8 cellular contexts compared by ENCODE assay signal in genomic region chr12:27581843-27582242, GRCh38. TPM values are rescaled to one million over a fixed set of nuclear protein-coding genes. Genes with fewer than 3 reads are reported as not detected.
DNase-seq lines count a peak whose midpoint lies in the region; ATAC-seq and TF ChIP-seq lines count a peak whose summit lies in the region.
"Not testable (repeated sequence)": the region's sequence is repeated elsewhere in the genome, so short reads cannot be mapped to it uniquely, and the experiment has no call there.

No MANE protein-coding gene starts in this region.

- TF ChIP-seq RAD21 in IMR-90 (IDR thresholded peaks at IDR 0.05; ENCODE audit: low read length) = not testable (repeated sequence)

- H2BK120ac ChIP-seq in IMR-90 (ENCODE audit: low read depth, low read length) = not testable (repeated sequence)

- H2BK20ac ChIP-seq in IMR-90 (ENCODE audit: low read depth, low read length) = peak overlapping the region; percentile 54; the same call in 1 of the 2 replicates

- peak overlapping the region in 1 of 2 experiments; percentile 61; a peak in 1 of 4 replicates for H4K8ac ChIP-seq in IMR-90 (ENCODE audit: low read depth in 2 of 2, low read length in 2 of 2)

- not testable (repeated sequence) for BruUV-seq in IMR-90 (replicated peaks; lab: Mats Ljungman, UMichigan); mammary epithelial cell (replicated peaks; lab: Mats Ljungman, UMichigan)

- POLR2A ChIA-PET in IMR-90 (lab: Charles Lee; ENCODE audit: unreplicated experiment) = not testable (repeated sequence)

- not testable (repeated sequence) for H4K20me1 ChIP-seq in IMR-90 (ENCODE audit: insufficient read depth, low read length); mammary epithelial cell (ENCODE audit: insufficient read depth, low read length)

- not testable (repeated sequence) for H3K4ac ChIP-seq in IMR-90 (ENCODE audit: low read depth, low read length)

- H3K27ac ChIP-seq in IMR-90 (ENCODE audit: insufficient read depth, low read length) = not testable (repeated sequence)
- H3K27ac ChIP-seq in mammary epithelial cell (ENCODE audit: insufficient read depth, low read depth, low read length) = peak overlapping the region; percentile 89
- H3K27ac ChIP-seq in left ventricle myocardium inferior (replicated peaks) = peak overlapping the region; percentile 89
- peak overlapping the region in 5 of 8 donors; percentile 41 to 80 (median 71) for H3K27ac ChIP-seq in spleen
- peak overlapping the region; percentile 27 to 38 for H3K27ac ChIP-seq in uterus

- peaks cover 47 to 81% of the 10 kb centered on the region in 2 experiments for H3K79me1 ChIP-seq in IMR-90 (ENCODE audit: low read depth in 1 of 2, low read length in 2 of 2)

- H3K27me3 Mint-ChIP-seq in nephron (ENCODE audit: low read depth) = not testable (repeated sequence)

- H2AK9ac ChIP-seq in IMR-90 (replicated peaks; ENCODE audit: low read depth, low read length, poor library complexity) = not testable (repeated sequence)

- intact Hi-C loops in IMR-90 (cut with micrococcal nuclease); mammary epithelial cell (cut with micrococcal nuclease); left ventricle myocardium inferior (cut with micrococcal nuclease); spleen (cut with DNase I; ENCODE audit: low total_unique reads); uterus (cut with DNase I; ENCODE audit: low total_unique reads): not testable (repeated sequence)

- H2AFZ ChIP-seq in IMR-90 (replicated peaks; ENCODE audit: low read length, poor library complexity); mammary epithelial cell (ENCODE audit: low read depth, low read length): not testable (repeated sequence)

- not testable (repeated sequence) for H2BK5ac ChIP-seq in IMR-90 (ENCODE audit: low read depth, low read length, poor library complexity, severe bottlenecking)

- not testable (repeated sequence) for H3K27me3 ChIP-seq in IMR-90 (ENCODE audit: control insufficient read depth, insufficient read depth, low read length); mammary epithelial cell (ENCODE audit: insufficient read depth, low read length); left ventricle myocardium inferior (ENCODE audit: low read depth); spleen (replicated peaks in 1 of 7); uterus

- not testable (repeated sequence) for H3K4me3 ChIP-seq in AG10803 (ENCODE audit: low read length); IMR-90 (ENCODE audit: insufficient read depth, low read depth, low read length); mammary epithelial cell (replicated peaks in 1 of 3; ENCODE audit: insufficient read depth in 1 of 3, low read depth in 2 of 3, low read length in 3 of 3); left ventricle myocardium inferior; spleen; uterus

- 0 out of 2 replicates have a peak overlapping the region, but pooled peaks have one; percentile 19 for H3K14ac ChIP-seq in IMR-90 (replicated peaks; ENCODE audit: low read depth, low read length)

- CTCF ChIA-PET in IMR-90 (lab: Yijun Ruan, JAX) = interaction anchor here (0.6 kb wide), 1 partner anchor 29 kb away, joined by 3 read pairs; no protein-coding TSS in a partner anchor
- CTCF ChIA-PET in mammary epithelial cell (lab: Charles Lee; ENCODE audit: low non-redundant PET) = not testable (repeated sequence)

- not testable (repeated sequence) for H3K4me1 ChIP-seq in IMR-90 (ENCODE audit: control insufficient read depth, insufficient read depth, low read length); uterus
- H3K4me1 ChIP-seq in mammary epithelial cell (ENCODE audit: insufficient read depth, low read length) (peaks cover 67% of the 10 kb centered on the region), left ventricle myocardium inferior (peaks cover 99% of the 10 kb centered on the region), spleen (peaks cover 5 to 61% (median 29%) of the 10 kb centered on the region in 6 donors)

- not testable (repeated sequence) for H3K4me2 ChIP-seq in IMR-90 (ENCODE audit: low read depth, low read length); mammary epithelial cell (ENCODE audit: insufficient read depth, low read depth, low read length)

- not testable (repeated sequence) for H4K5ac ChIP-seq in IMR-90 (ENCODE audit: low read depth, low read length)

- H3K9me3 Mint-ChIP-seq in nephron = not testable (repeated sequence)

- peak; percentile 46 for DNase-seq in AG10803 (ENCODE audit: low read depth)
- DNase-seq in IMR-90 = peak; percentile 40
- not testable (repeated sequence) for DNase-seq in mammary epithelial cell, left ventricle myocardium inferior, spleen, uterus
- peak; percentile 49 for DNase-seq in fibroblast of peridontal ligament (ENCODE audit: extremely low read depth)

- H3K9ac ChIP-seq in IMR-90 (ENCODE audit: low read depth, low read length); mammary epithelial cell (ENCODE audit: insufficient read depth, low read length): not testable (repeated sequence)

- H4K91ac ChIP-seq in IMR-90 (ENCODE audit: insufficient read depth, low read depth, low read length) = not testable (repeated sequence)

- not testable (repeated sequence) for H3K9me3 ChIP-seq in IMR-90 (ENCODE audit: control insufficient read depth, insufficient read depth, low read length); mammary epithelial cell (replicated peaks; ENCODE audit: insufficient read depth, low read length); left ventricle myocardium inferior (replicated peaks); spleen; uterus

- peaks cover 33% of the 10 kb centered on the region for H3K4me1 Mint-ChIP-seq in nephron

- not testable (repeated sequence) for H3K18ac ChIP-seq in IMR-90 (ENCODE audit: low read depth, low read length)

- WGBS in IMR-90 (ENCODE audit: extremely low coverage in 2 of 2, insufficient read length in 1 of 2), 2 experiments = no CpG with 5 or more reads among the region's 3 CpGs
- WGBS in mammary epithelial cell (ENCODE audit: low coverage, missing lambda C conversion rate) = 83% methylated on average over 3 of the region's 3 CpGs
- 73 to 95% (median 86%) methylated on average over 3 of the region's 3 CpGs for WGBS in spleen, 5 donors

- TF ChIP-seq CTCF in AG10803 (conservative IDR thresholded peaks at IDR 0.05; ENCODE audit: low read length); IMR-90 (conservative IDR thresholded peaks at IDR 0.05; ENCODE audit: low read depth, low read length); mammary epithelial cell (conservative IDR thresholded peaks at IDR 0.05 in 1 of 2, IDR thresholded peaks at IDR 0.05 in 1 of 2; ENCODE audit: extremely low read depth in 1 of 2, insufficient read depth in 1 of 2, low read depth in 1 of 2, low read length in 2 of 2); left ventricle myocardium inferior (IDR thresholded peaks at IDR 0.05; ENCODE audit: borderline replicate concordance); nephron (IDR thresholded peaks at IDR 0.05; ENCODE audit: unreplicated experiment in 3 of 3); spleen (IDR thresholded peaks at IDR 0.05 in 8 of 11, conservative IDR thresholded peaks at IDR 0.05 in 3 of 11); uterus (IDR thresholded peaks at IDR 0.05): not testable (repeated sequence)

- H3K56ac ChIP-seq in IMR-90 (ENCODE audit: extremely low read depth, insufficient read depth, low read length) = not testable (repeated sequence)

- H2AK5ac ChIP-seq in IMR-90 (ENCODE audit: low read depth, low read length) = not testable (repeated sequence)

- H3K4me3 Mint-ChIP-seq in nephron = not testable (repeated sequence)

- H3K9me1 ChIP-seq in IMR-90 (ENCODE audit: insufficient read depth, low read length) = peaks cover 14% of the 10 kb centered on the region

- not testable (repeated sequence) for H2BK15ac ChIP-seq in IMR-90 (ENCODE audit: low read depth, low read length)

- H3K36me3 Mint-ChIP-seq in nephron (ENCODE audit: low read depth) = peaks cover 40% of the 10 kb centered on the region

- H3K36me3 ChIP-seq in IMR-90 (ENCODE audit: control insufficient read depth, insufficient read depth, low read length) = peaks cover 12% of the 10 kb centered on the region
- H3K36me3 ChIP-seq in mammary epithelial cell (ENCODE audit: insufficient read depth, low read length); left ventricle myocardium inferior; spleen; uterus: not testable (repeated sequence)

- in situ Hi-C loops in IMR-90 (cut with MboI; ENCODE audit: low sequenced_read_pairs); mammary epithelial cell (cut with MboI; ENCODE audit: low sequenced_read_pairs in 2 of 2): not testable (repeated sequence)

- H3K79me2 ChIP-seq in mammary epithelial cell (ENCODE audit: insufficient read depth, low read length) = peaks cover 93% of the 10 kb centered on the region

- not testable (repeated sequence) for TF ChIP-seq POLR2A in IMR-90 (IDR thresholded peaks at IDR 0.05; ENCODE audit: low read depth, low read length); spleen (IDR thresholded peaks at IDR 0.05); uterus (IDR thresholded peaks at IDR 0.05)

- dilution Hi-C loops in IMR-90 (cut with HindIII; ENCODE audit: low sequenced_read_pairs, unreplicated experiment); mammary epithelial cell (cut with HindIII; ENCODE audit: low sequenced_read_pairs): not testable (repeated sequence)

- H3K23ac ChIP-seq in IMR-90 (ENCODE audit: low read depth, low read length) = peak overlapping the region; percentile 24; the same call in 1 of the 2 replicates

- H3K27ac Mint-ChIP-seq in nephron = peak overlapping the region; percentile 11 to 70 (median 14)

- not testable (repeated sequence) for ATAC-seq in IMR-90 (ENCODE audit: low read depth)

RNA-seq across cellular contexts. Expression of gene PPFIBP1, which starts 57.8 kb away (rescaled TPM):
- total RNA-seq in IMR-90 (2012; rRNA removed) (72.2 and 78.6 TPM in 2 replicates), mammary epithelial cell (100 to 1,000 TPM; 114 to 136 TPM), left ventricle myocardium inferior (258 TPM), spleen (100 to 1,000 TPM in 5 of 7 donors, 10 to 100 TPM in 2; 71.4 to 182 (median 121) TPM), uterus (100 to 1,000 TPM in 1 of 4 donors, 10 to 100 TPM in 3; 43.8 to 139 (median 82.7) TPM)
- polyA plus RNA-seq in IMR-90 (2012; rRNA removed) (27.5 and 30.4 TPM in 2 replicates), mammary epithelial cell (41.2 TPM), spleen (10 to 100 TPM in 1 of 3 donors, 1 to 10 TPM in 2; 3.7 to 10.7 (median 4.1) TPM)
- polyA plus RNA-seq in IMR-90 (2012; cell fraction: cytosol; rRNA removed) = 6.9 and 9.1 TPM in 2 replicates
- 14.5 and 64.6 TPM in 2 replicates for polyA plus RNA-seq in IMR-90 (2012; cell fraction: nucleus; rRNA removed; ENCODE audit: low replicate concordance)
- 266 TPM for polyA minus RNA-seq in mammary epithelial cell
